In the genomic region with DNA sequence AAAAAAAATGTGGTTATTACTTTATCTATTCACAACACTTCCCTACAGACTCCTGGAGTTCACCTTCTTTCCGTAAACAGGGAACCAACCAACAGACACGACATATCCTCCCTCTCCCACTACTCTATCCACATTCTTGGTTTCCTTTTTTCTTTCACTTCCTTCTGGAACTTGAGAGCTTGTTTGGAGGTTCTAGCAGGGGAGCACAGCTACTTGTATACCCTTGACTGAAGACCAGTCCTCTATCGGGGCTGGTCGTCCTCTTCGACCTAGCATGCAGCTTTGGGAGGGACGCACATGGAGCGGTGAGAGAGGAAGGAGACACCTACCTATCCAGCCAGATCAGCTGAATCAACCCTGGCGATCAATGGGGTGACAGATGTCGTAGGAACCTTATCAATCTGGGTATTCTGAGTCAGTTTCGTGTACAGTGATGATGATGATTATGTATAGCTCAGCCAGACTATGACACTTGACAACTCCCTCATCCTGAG, we compare ENCODE assay signal across 18 cellular contexts. TPM values are rescaled to one million over a fixed set of nuclear protein-coding genes. Genes with fewer than 3 reads are reported as not detected.
"Had no signal": no experiment of that assay in that cellular context is flagged by ENCODE, and none has a peak within 500 bp of the region (broad histone marks: within the 10 kb centered on the region; RNA-seq: fewer than 3 reads in every experiment).

No MANE protein-coding gene starts in this region.

- H3K4me1 Mint-ChIP-seq: activated CD4-positive, alpha-beta T cell treated with anti-CD3 and anti-CD28 coated beads, Interleukin-2, amount 10 ng/mL, durations not matched to agents 24 days and 14 days had no signal

- H3K27ac Mint-ChIP-seq: activated CD4-positive, alpha-beta T cell treated with anti-CD3 and anti-CD28 coated beads, Interleukin-2, amount 10 ng/mL, durations not matched to agents 24 days and 14 days; activated CD8-positive, alpha-beta T cell treated with anti-CD3 and anti-CD28 coated beads for 36 hours; activated T-cell treated with anti-CD3 and anti-CD28 coated beads, Interleukin-2, amount 50 U/mL, for 24 hours; nephron; T-helper 1 cell treated with Interleukin-12 subunit alpha and Interleukin-12 subunit beta and Interleukin-4 antibody, amounts not matched to agents 30 μg/mL and 1 μg/mL, for 36 hours had no signal

- DNase-seq: activated CD4-positive, alpha-beta T cell treated with anti-CD3 and anti-CD28 coated beads, Interleukin-2, amount 10 ng/mL, durations not matched to agents 24 days and 14 days; activated CD8-positive, alpha-beta T cell treated with anti-CD3 and anti-CD28 coated beads for 36 hours; activated effector memory CD4-positive, alpha-beta T cell treated with anti-CD3 and anti-CD28 coated beads, Interleukin-2, amount 50 U/mL, for 16 hours; activated naive CD4-positive, alpha-beta T cell treated with anti-CD3 and anti-CD28 coated beads, Interleukin-2, amount 50 U/mL, for 16 hours; activated T-cell treated with anti-CD3 and anti-CD28 coated beads, Interleukin-2, amount 50 U/mL, for 24 hours; adrenal gland; cerebellar nuclear complex; effector CD8-positive, alpha-beta T cell; esophagus squamous epithelium; heart right ventricle; lower lobe of right lung; nucleus accumbens; stimulated activated CD4-positive, alpha-beta T cell treated with anti-CD3 and anti-CD28 coated beads, Interleukin-1b, Interleukin-23, amount 100 ng/mL, for 48 hours; stimulated activated CD8-positive, alpha-beta memory T cell treated with anti-CD3 and anti-CD28 coated beads, Interleukin-4, amount 100 ng/mL, for 48 hours; stimulated activated naive CD4-positive, alpha-beta T cell treated with Interleukin-2 at 50 U/mL for 16 hours; trophoblast cell had no signal

- H3K4me3 ChIP-seq: adrenal gland, esophagus squamous epithelium, heart right ventricle, lower lobe of right lung had no signal

- H3K27ac ChIP-seq: adrenal gland, esophagus squamous epithelium, heart right ventricle, lower lobe of right lung had no signal

- H3K4me1 ChIP-seq: esophagus squamous epithelium, lower lobe of right lung had no signal

- H3K4me3 Mint-ChIP-seq: activated CD4-positive, alpha-beta T cell treated with anti-CD3 and anti-CD28 coated beads, Interleukin-2, amount 10 ng/mL, durations not matched to agents 24 days and 14 days; activated CD8-positive, alpha-beta T cell treated with anti-CD3 and anti-CD28 coated beads for 36 hours; activated T-cell treated with anti-CD3 and anti-CD28 coated beads, Interleukin-2, amount 50 U/mL, for 24 hours; nephron; T-helper 1 cell treated with Interleukin-12 subunit alpha and Interleukin-12 subunit beta and Interleukin-4 antibody, amounts not matched to agents 30 μg/mL and 1 μg/mL, for 36 hours had no signal

- ATAC-seq: activated CD8-positive, alpha-beta T cell treated with anti-CD3 and anti-CD28 coated beads for 36 hours; heart right ventricle; lower lobe of right lung had no signal

- H3K27me3 ChIP-seq: adrenal gland, esophagus squamous epithelium, heart right ventricle had no signal

- H3K36me3 ChIP-seq: adrenal gland, esophagus squamous epithelium, heart right ventricle, lower lobe of right lung had no signal

- H3K9me3 ChIP-seq: adrenal gland, esophagus squamous epithelium, heart right ventricle, lower lobe of right lung had no signal

- H3K27me3 Mint-ChIP-seq: activated CD8-positive, alpha-beta T cell treated with anti-CD3 and anti-CD28 coated beads for 36 hours; activated T-cell treated with anti-CD3 and anti-CD28 coated beads, Interleukin-2, amount 50 U/mL, for 24 hours had no signal

- H3K9me3 Mint-ChIP-seq: activated CD4-positive, alpha-beta T cell treated with anti-CD3 and anti-CD28 coated beads, Interleukin-2, amount 10 ng/mL, durations not matched to agents 24 days and 14 days; activated CD8-positive, alpha-beta T cell treated with anti-CD3 and anti-CD28 coated beads for 36 hours; activated T-cell treated with anti-CD3 and anti-CD28 coated beads, Interleukin-2, amount 50 U/mL, for 24 hours; nephron; T-helper 1 cell treated with Interleukin-12 subunit alpha and Interleukin-12 subunit beta and Interleukin-4 antibody, amounts not matched to agents 30 μg/mL and 1 μg/mL, for 36 hours had no signal

RNA-seq across cellular contexts. Expression of gene EPCAM, which starts 9.7 kb away (rescaled TPM):
- total RNA-seq: activated CD4-positive, alpha-beta T cell treated with anti-CD3 and anti-CD28 coated beads, Interleukin-2, amount 10 ng/mL, durations not matched to agents 24 days and 14 days had no signal
